10 cellular contexts compared by ENCODE assay signal in the genomic region with DNA sequence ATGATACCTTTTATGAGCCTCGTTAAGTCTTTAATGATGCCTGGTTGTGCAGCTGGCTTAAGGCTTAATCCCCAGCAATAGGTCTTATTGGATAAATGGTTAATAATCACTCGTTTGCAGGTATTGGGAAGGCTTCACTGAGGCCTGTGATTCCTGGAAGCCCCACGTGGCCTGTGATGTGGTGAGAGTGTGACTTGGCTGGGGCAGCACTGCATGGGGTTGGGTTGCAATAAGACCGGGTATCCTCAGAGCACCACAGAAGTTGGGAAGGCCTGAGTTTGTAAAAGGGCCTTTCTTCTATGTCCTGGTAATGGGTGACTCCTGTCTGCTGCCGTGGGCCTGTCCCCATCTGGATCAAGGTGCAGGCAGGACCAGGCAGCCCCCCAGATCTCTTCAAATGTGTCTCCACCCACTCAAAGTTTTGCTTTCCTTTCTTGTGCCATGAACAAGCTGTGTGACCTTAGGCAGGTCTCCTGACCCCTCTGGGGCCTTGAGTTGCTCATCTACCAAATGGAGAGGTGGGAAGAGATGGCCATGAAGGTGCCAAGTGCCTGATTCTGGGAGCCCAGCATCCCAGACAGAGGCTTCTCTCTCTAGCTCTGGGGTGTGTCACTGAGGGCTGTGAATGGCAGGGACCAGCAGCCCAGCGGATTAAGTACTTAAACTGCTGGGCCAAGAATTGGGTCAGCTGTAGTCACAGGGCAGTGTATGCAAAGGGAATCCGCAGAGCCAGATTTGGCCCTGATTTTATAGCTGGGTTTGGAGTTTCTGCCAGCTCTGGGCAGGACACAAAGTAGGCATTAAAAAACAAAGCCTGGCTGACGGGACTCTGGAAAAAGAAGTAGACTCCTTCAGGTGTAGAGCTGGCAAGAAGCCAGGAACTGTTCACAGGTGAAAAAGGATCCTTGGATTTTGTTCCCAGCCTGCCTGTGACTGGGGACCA. TPM values are rescaled to one million over a fixed set of nuclear protein-coding genes. Genes with fewer than 3 reads are reported as not detected.
DNase-seq lines count a peak whose midpoint lies in the region; ATAC-seq lines count a peak whose summit lies in the region.
"Had no signal": no experiment of that assay in that cellular context is flagged by ENCODE, and none has a peak within 500 bp of the region (broad histone marks: within the 10 kb centered on the region; RNA-seq: fewer than 3 reads in every experiment).

No MANE protein-coding gene starts in this region.

- H3K27me3 Mint-ChIP-seq in activated CD4-positive, alpha-beta T cell treated with anti-CD3 and anti-CD28 coated beads for 36 hours, result no peaks in the 10 kb centered on the region

- H3K4me3 Mint-ChIP-seq in activated CD4-positive, alpha-beta T cell treated with anti-CD3 and anti-CD28 coated beads for 36 hours, result no peak overlapping the region

- DNase-seq in activated CD4-positive, alpha-beta T cell treated with anti-CD3 and anti-CD28 coated beads for 36 hours, result no peak
- DNase-seq in activated CD4-positive, alpha-beta T cell treated with anti-CD3 and anti-CD28 coated beads for 4 hours, result no peak
- peak; percentile 65 for DNase-seq in NCI-H510A treated with DMSO at 0.1 percent for 48 hours (lab: John Stamatoyannopoulos, UW)
- peak; percentile 51 for DNase-seq in cardiac septum (ENCODE audit: low spot score)
- no peak for DNase-seq in stimulated activated naive CD8-positive, alpha-beta T cell treated with anti-CD3 and anti-CD28 coated beads, Interleukin-15, Interleukin-2, amounts not matched to agents 100 U/mL and 50 U/mL, for 24 hours
- no peak for DNase-seq in superior temporal gyrus (ENCODE audit: extremely low spot score)
- DNase-seq: esophagus squamous epithelium, NCI-H1694 treated with DMSO at 0.1 percent for 48 hours had no signal

- no peak for ATAC-seq in activated CD4-positive, alpha-beta T cell treated with anti-CD3 and anti-CD28 coated beads for 36 hours
- ATAC-seq in stimulated activated naive CD8-positive, alpha-beta T cell treated with anti-CD3 and anti-CD28 coated beads, Interleukin-15, Interleukin-2, amounts not matched to agents 100 U/mL and 50 U/mL, for 24 hours, result peak; percentile 22
- ATAC-seq in HG02798 (IDR thresholded peaks at IDR 0.05; ENCODE audit: poor library complexity, unreplicated experiment) (no peak), GM18873 (IDR thresholded peaks at IDR 0.05; ENCODE audit: low FRiP score, unreplicated experiment) (no peak)

- H3K36me3 Mint-ChIP-seq in activated CD4-positive, alpha-beta T cell treated with anti-CD3 and anti-CD28 coated beads for 36 hours (ENCODE audit: low read depth), result peaks cover 82% of the 10 kb centered on the region

- H3K4me1 Mint-ChIP-seq in activated CD4-positive, alpha-beta T cell treated with anti-CD3 and anti-CD28 coated beads for 36 hours, result peaks cover 97% of the 10 kb centered on the region

- intact Hi-C loops in activated CD4-positive, alpha-beta T cell treated with anti-CD3 and anti-CD28 coated beads for 36 hours (cut with DNase I, micrococcal nuclease), result no loop called here
- intact Hi-C loops in cardiac septum (cut with DNase I), result no loop called here

- peak overlapping the region; percentile 68 for H3K27ac Mint-ChIP-seq in activated CD4-positive, alpha-beta T cell treated with anti-CD3 and anti-CD28 coated beads for 36 hours

- CTCF ChIA-PET in activated CD4-positive, alpha-beta T cell treated with anti-CD3 and anti-CD28 coated beads for 36 hours (lab: Charles Lee), result interaction anchor here (0.7 to 8.6 kb wide), 6 partner anchors 11 to 166 kb away, joined by 3 to 72 read pairs (median 4); no protein-coding TSS in a partner anchor

- peaks cover 10% of the 10 kb centered on the region for H3K9me3 Mint-ChIP-seq in activated CD4-positive, alpha-beta T cell treated with anti-CD3 and anti-CD28 coated beads for 36 hours (ENCODE audit: low read depth)

- POLR2A ChIA-PET in activated CD4-positive, alpha-beta T cell treated with anti-CD3 and anti-CD28 coated beads for 36 hours (lab: Charles Lee), result interaction anchor here (0.6 kb wide), 1 partner anchor 10 kb away, joined by 4 read pairs; no protein-coding TSS in a partner anchor

RNA-seq across cellular contexts. Expression of a gene that starts 24.4 kb away (rescaled TPM):
- 100 to 1,000 TPM in 1 of 2 experiments, 10 to 100 TPM in 1; 89.6 to 108 TPM for total RNA-seq in activated CD4-positive, alpha-beta T cell treated with anti-CD3 and anti-CD28 coated beads for 36 hours
- 208 TPM for total RNA-seq in cardiac septum

Comparison
In these comparisons a context has a peak if more than half of its experiments do, and no peak if none do; other contexts are left out.
1. DNase-seq: peak in NCI-H510A treated with DMSO at 0.1 percent for 48 hours (single experiment) and cardiac septum (single experiment); none in activated CD4-positive, alpha-beta T cell treated with anti-CD3 and anti-CD28 coated beads for 36 hours (single experiment), activated CD4-positive, alpha-beta T cell treated with anti-CD3 and anti-CD28 coated beads for 4 hours (0 of 2), stimulated activated naive CD8-positive, alpha-beta T cell treated with anti-CD3 and anti-CD28 coated beads, Interleukin-15, Interleukin-2, amounts not matched to agents 100 U/mL and 50 U/mL, for 24 hours (single experiment) and superior temporal gyrus (single experiment).